In the genomic region with DNA sequence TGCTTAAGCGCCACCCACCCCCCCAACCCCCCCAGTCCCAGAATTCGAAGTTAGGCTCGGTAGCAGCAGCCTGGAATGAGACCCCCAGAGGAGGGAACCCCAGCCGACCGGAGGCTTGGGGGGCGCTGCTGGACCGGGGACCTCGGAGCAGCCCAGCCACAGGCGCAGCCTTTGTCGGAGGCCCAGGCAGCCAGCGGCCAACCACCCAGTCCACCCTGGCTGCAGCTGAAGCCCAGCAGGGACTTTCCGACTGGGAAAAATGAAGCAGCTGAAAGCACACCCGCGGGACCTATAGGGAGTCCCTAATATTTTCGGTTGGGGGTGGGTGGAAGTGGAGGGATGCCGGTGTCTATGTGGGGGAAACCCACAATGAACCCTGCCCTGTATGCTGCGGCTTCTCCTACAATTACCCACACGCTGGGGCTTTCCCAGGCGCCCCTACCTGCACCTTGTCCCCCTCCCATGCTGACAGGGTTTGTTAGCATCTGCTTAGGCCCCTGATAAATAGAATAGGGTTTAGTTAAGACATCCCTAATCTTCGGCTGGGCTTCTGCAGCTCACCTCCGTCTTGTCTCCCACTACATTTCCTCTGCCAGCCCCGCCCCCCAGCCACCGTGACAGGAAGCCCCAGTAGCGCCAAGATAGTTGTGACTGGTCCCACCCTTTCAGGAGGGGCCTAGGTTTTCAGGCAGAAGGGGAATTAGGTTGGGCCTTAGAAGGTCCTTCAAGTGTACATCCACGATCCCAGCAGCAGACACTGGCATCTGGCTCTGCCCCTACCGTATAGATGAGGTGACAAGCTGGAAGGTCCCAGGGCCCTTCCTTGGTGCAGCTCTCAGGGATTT, we compare ENCODE assay signal across 1 cellular context.
TF ChIP-seq lines count a peak whose summit lies in the region.

No MANE protein-coding gene starts in this region.

TF ChIP-seq in endothelial cell of umbilical vein, 7 proteins besides CTCF, POLR2A, EP300 and RAD21 (continued from another document):
- TF ChIP-seq MYC (IDR thresholded peaks at IDR 0.05; ENCODE audit: low read depth, low read length): no peak
- TF ChIP-seq EZH2 (IDR thresholded peaks at IDR 0.05; ENCODE audit: borderline replicate concordance, low read depth, low read length, severe bottlenecking): no peak
- no peak for TF ChIP-seq JUN (IDR thresholded peaks at IDR 0.05; ENCODE audit: borderline replicate concordance, insufficient read depth, insufficient read length, low read depth)
- TF ChIP-seq GATA2 (IDR thresholded peaks at IDR 0.05; ENCODE audit: insufficient read depth, insufficient read length, low read depth, low read length): no peak
- TF ChIP-seq POLR2AphosphoS5 (IDR thresholded peaks at IDR 0.05; ENCODE audit: insufficient read depth, low read depth, low read length): no peak
- TF ChIP-seq FOS (IDR thresholded peaks at IDR 0.05; ENCODE audit: borderline replicate concordance, insufficient read depth, low read length): no peak
